25 cellular contexts compared by ENCODE assay signal in genomic region chr3:61924065-61924740, GRCh38.
DNase-seq lines count a peak whose midpoint lies in the region; ATAC-seq, FAIRE-seq and TF ChIP-seq lines count a peak whose summit lies in the region.
"Had no signal": no experiment of that assay in that cellular context is flagged by ENCODE, and none has a peak within 500 bp of the region (broad histone marks: within the 10 kb centered on the region; RNA-seq: fewer than 3 reads in every experiment).

No MANE protein-coding gene starts in this region.

- no peak overlapping the region for H3K4me3 Mint-ChIP-seq in type B pancreatic cell
- H3K4me3 Mint-ChIP-seq: naive B cell; stimulated activated effector memory CD8-positive, alpha-beta T cell treated with anti-CD3 and anti-CD28 coated beads, Interleukin-12 subunit alpha, Interleukin-12 subunit beta, amount 100 ng/mL, for 72 hours had no signal

- no peak for FAIRE-seq in HTR-8/SVneo (lab: Jason Lieb, UNC)
- FAIRE-seq: pancreas, urothelium cell line had no signal

- no peaks in the 10 kb centered on the region for H3K36me3 Mint-ChIP-seq in type B pancreatic cell
- H3K36me3 Mint-ChIP-seq: naive B cell; stimulated activated effector memory CD8-positive, alpha-beta T cell treated with anti-CD3 and anti-CD28 coated beads, Interleukin-12 subunit alpha, Interleukin-12 subunit beta, amount 100 ng/mL, for 72 hours had no signal

- no peak for TF ChIP-seq POLR2A in adrenal gland (IDR thresholded peaks at IDR 0.05)
- no peak for TF ChIP-seq POLR2A in heart left ventricle (IDR thresholded peaks at IDR 0.05)
- TF ChIP-seq POLR2A in ovary (IDR thresholded peaks at IDR 0.05) = no peak

- H3K36me3 ChIP-seq in adrenal gland (replicated peaks in 1 of 2) = no peaks in the 10 kb centered on the region
- no peaks in the 10 kb centered on the region for H3K36me3 ChIP-seq in heart left ventricle
- H3K36me3 ChIP-seq in ovary = no peaks in the 10 kb centered on the region
- H3K36me3 ChIP-seq: BE2C, breast epithelium, HAP-1, pancreas had no signal

- H3K4me3 ChIP-seq in adrenal gland (no peak overlapping the region), heart left ventricle (no peak overlapping the region), ovary (no peak overlapping the region)
- H3K4me3 ChIP-seq: breast epithelium, HAP-1, pancreas had no signal

- no peak for TF ChIP-seq EP300 in ovary (IDR thresholded peaks at IDR 0.05)

- H3K27ac ChIP-seq in adrenal gland (no peak overlapping the region), heart left ventricle (peak overlapping the region in 11 of 12 donors; percentile 31 to 91 (median 71)), ovary (no peak overlapping the region)
- H3K27ac ChIP-seq: pancreas had no signal

- TF ChIP-seq CTCF in adrenal gland (IDR thresholded peaks at IDR 0.05) (no peak), heart left ventricle (IDR thresholded peaks at IDR 0.05) (no peak), type B pancreatic cell (conservative IDR thresholded peaks at IDR 0.05) (no peak), ovary (IDR thresholded peaks at IDR 0.05) (no peak)

- H3K4me1 ChIP-seq in adrenal gland (replicated peaks in 1 of 2) (peaks cover 14 to 23% of the 10 kb centered on the region in 2 donors), heart left ventricle (peaks cover 9 to 71% (median 49%) of the 10 kb centered on the region in 12 donors), ovary (ENCODE audit: insufficient read depth) (peaks cover 11% of the 10 kb centered on the region)
- H3K4me1 ChIP-seq: BE2C, HAP-1, pancreas had no signal

- H3K27me3 Mint-ChIP-seq in type B pancreatic cell = no peaks in the 10 kb centered on the region

- H3K9me3 ChIP-seq in adrenal gland (replicated peaks in 1 of 3) (no peaks in the 10 kb centered on the region), heart left ventricle (no peaks in the 10 kb centered on the region), ovary (no peaks in the 10 kb centered on the region)
- H3K9me3 ChIP-seq: BE2C, breast epithelium, HAP-1, pancreas had no signal

- H3K27me3 ChIP-seq in adrenal gland (no peaks in the 10 kb centered on the region), heart left ventricle (no peaks in the 10 kb centered on the region), ovary (no peaks in the 10 kb centered on the region)
- H3K27me3 ChIP-seq: BE2C, breast epithelium, pancreas had no signal

- no peak overlapping the region for H3K27ac Mint-ChIP-seq in type B pancreatic cell
- H3K27ac Mint-ChIP-seq: naive B cell; stimulated activated effector memory CD8-positive, alpha-beta T cell treated with anti-CD3 and anti-CD28 coated beads, Interleukin-12 subunit alpha, Interleukin-12 subunit beta, amount 100 ng/mL, for 72 hours had no signal

- peaks cover 30% of the 10 kb centered on the region for H3K4me1 Mint-ChIP-seq in type B pancreatic cell (ENCODE audit: unreplicated experiment)
- H3K4me1 Mint-ChIP-seq: naive B cell; stimulated activated effector memory CD8-positive, alpha-beta T cell treated with anti-CD3 and anti-CD28 coated beads, Interleukin-12 subunit alpha, Interleukin-12 subunit beta, amount 100 ng/mL, for 72 hours had no signal

- peak; percentile 31 to 83 (median 68) for ATAC-seq in heart left ventricle
- ATAC-seq: activated CD4-positive, CD25-positive, alpha-beta regulatory T cell treated with anti-CD3 and anti-CD28 coated beads, Interleukin-2, amount 50 U/mL, for 24 hours; pancreas; stimulated activated effector memory CD8-positive, alpha-beta T cell treated with anti-CD3 and anti-CD28 coated beads, Interleukin-12 subunit alpha, Interleukin-12 subunit beta, amount 100 ng/mL, for 72 hours had no signal

- H3K9me3 Mint-ChIP-seq in type B pancreatic cell = no peaks in the 10 kb centered on the region
- H3K9me3 Mint-ChIP-seq: stimulated activated effector memory CD8-positive, alpha-beta T cell treated with anti-CD3 and anti-CD28 coated beads, Interleukin-12 subunit alpha, Interleukin-12 subunit beta, amount 100 ng/mL, for 72 hours had no signal

- DNase-seq in COLO829 (ENCODE audit: low spot score) (peak; percentile 8), adrenal gland (peak; percentile 17 to 83 (median 57)), heart left ventricle (peak in 4 of 5 donors; percentile 69 to 87 (median 78)), myocyte (ENCODE audit: low read depth) (peak; percentile 58), C1 segment of cervical spinal cord (lab: John Stamatoyannopoulos, UW) (no peak), type B pancreatic cell (ENCODE audit: extremely low spot score, unreplicated experiment) (no peak), HTR-8/SVneo (ENCODE audit: insufficient read length, low spot score) (no peak), ovary (no peak)
- DNase-seq: activated T-cell treated with anti-CD3 and anti-CD28 coated beads, Interleukin-2, amount 50 U/mL, for 1 hour; BE2C; cortex of kidney; EL; KG1; mammary epithelial cell; naive B cell; NCI-H1694; NCI-H2171 treated with DMSO at 0.1 percent for 48 hours; NCI-H748 treated with DMSO at 0.1 percent for 48 hours; pancreas; stimulated activated CD4-positive, alpha-beta T cell treated with anti-CD3 and anti-CD28 coated beads, Interleukin-1b, Interleukin-23, amount 100 ng/mL, for 48 hours had no signal

- WGBS in adrenal gland, 4 donors = 52 to 64% (median 60%) methylated on average over 4 of the region's 4 CpGs
- 16 to 34% (median 17%) methylated on average over 4 of the region's 4 CpGs for WGBS in heart left ventricle, 4 donors
- 64 to 82% (median 73%) methylated on average over 4 of the region's 4 CpGs for WGBS in ovary, 3 donors

- intact Hi-C loops in adrenal gland (cut with DNase I) (no loop called here), heart left ventricle (cut with DNase I) (loop anchor here in 5 of 10 donors (5.0 to 10.0 kb wide), 5 partner anchors 57 to 362 kb away; partner anchors contain the start of gene PTPRG (in 1 of the 5)), ovary (cut with DNase I) (no loop called here)

Comparison
In these comparisons a context has a peak if more than half of its experiments do, and no peak if none do; other contexts are left out.
1. DNase-seq: peak in COLO829 (single experiment), adrenal gland (7 of 7), heart left ventricle (4 of 5) and myocyte (single experiment); none in C1 segment of cervical spinal cord (0 of 14), type B pancreatic cell (single experiment), HTR-8/SVneo (single experiment) and ovary (0 of 5).
2. H3K27ac ChIP-seq: peak in heart left ventricle (11 of 12); none in adrenal gland (0 of 5) and ovary (0 of 2).